10 cellular contexts compared by ENCODE assay signal in genomic region chr3:73381551-73381950, GRCh38.
"Had no signal": no experiment of that assay in that cellular context is flagged by ENCODE, and none has a peak within 500 bp of the region (broad histone marks: within the 10 kb centered on the region; RNA-seq: fewer than 3 reads in every experiment).

No MANE protein-coding gene starts in this region.

- H3K4me1 ChIP-seq: HAP-1 had no signal

- H3K9me3 ChIP-seq: HAP-1 had no signal

- H2AFZ ChIP-seq: GM23248 had no signal

- H3K4me3 ChIP-seq: GM23248, HAP-1 had no signal

- DNase-seq: GM23248, GOT3, H7, HFFc6, KBM-7 had no signal

- ATAC-seq: HCT116, HepG2 had no signal

- H3K9me3 Mint-ChIP-seq: HFFc6 had no signal

- H3K27ac ChIP-seq: GM23248, HL-60 had no signal

- H3K36me3 Mint-ChIP-seq: IgD-negative memory B cell had no signal

- H3K4me1 Mint-ChIP-seq: IgD-negative memory B cell had no signal

- H3K9ac ChIP-seq: GM23248 had no signal

- H3K36me3 ChIP-seq: HAP-1 had no signal

- H3K27me3 Mint-ChIP-seq: IgD-negative memory B cell had no signal

- H3K27ac Mint-ChIP-seq: HFFc6, IgD-negative memory B cell had no signal

- H3K4me3 Mint-ChIP-seq: HFFc6, IgD-negative memory B cell had no signal
